ENCODE assay signal across 15 cellular contexts in the genomic region with DNA sequence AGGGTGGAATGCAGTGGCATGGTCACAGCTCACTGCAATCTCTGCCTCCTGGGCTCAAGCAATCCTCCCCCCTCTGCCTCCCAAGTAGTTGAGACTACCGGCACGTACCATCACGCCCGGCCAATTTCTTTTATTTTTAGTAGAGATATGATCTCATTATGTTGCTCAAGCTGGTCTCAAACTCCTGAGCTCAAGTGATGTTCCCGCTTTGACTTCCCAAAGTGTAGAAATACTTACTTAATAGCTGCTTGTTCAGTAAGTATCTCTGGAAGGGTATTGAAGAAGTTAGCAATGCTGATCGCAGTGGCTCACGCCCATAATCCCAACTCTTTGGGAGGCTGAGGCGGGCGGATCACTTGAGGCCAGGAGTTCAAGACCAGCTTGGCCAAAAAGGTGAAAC. TPM values are rescaled to one million over a fixed set of nuclear protein-coding genes. Genes with fewer than 3 reads are reported as not detected.
DNase-seq lines count a peak whose midpoint lies in the region; ATAC-seq and TF ChIP-seq lines count a peak whose summit lies in the region.
"Had no signal": no experiment of that assay in that cellular context is flagged by ENCODE, and none has a peak within 500 bp of the region (broad histone marks: within the 10 kb centered on the region; RNA-seq: fewer than 3 reads in every experiment).

No MANE protein-coding gene starts in this region.

- no peak overlapping the region for H3K14ac ChIP-seq in IMR-90 (replicated peaks; ENCODE audit: low read depth, low read length)

- H3K36me3 Mint-ChIP-seq in stimulated activated effector memory CD8-positive, alpha-beta T cell treated with anti-CD3 and anti-CD28 coated beads, Interleukin-12 subunit alpha, Interleukin-12 subunit beta, amount 100 ng/mL, for 72 hours = no peaks in the 10 kb centered on the region

- peak overlapping the region; percentile 58; the same call in 1 of the 2 replicates for H2AK5ac ChIP-seq in IMR-90 (ENCODE audit: low read depth, low read length)

- H2AK9ac ChIP-seq in IMR-90 (replicated peaks; ENCODE audit: low read depth, low read length, poor library complexity) = no peak overlapping the region

- H2BK5ac ChIP-seq in IMR-90 (ENCODE audit: low read depth, low read length, poor library complexity, severe bottlenecking) = peak overlapping the region; percentile 8

- no peaks in the 10 kb centered on the region; a peak in 1 of 4 replicates for H3K79me1 ChIP-seq in IMR-90 (ENCODE audit: low read depth in 1 of 2, low read length in 2 of 2)

- H2AFZ ChIP-seq in IMR-90 (replicated peaks; ENCODE audit: low read length, poor library complexity) = no peak overlapping the region

- DNase-seq in IMR-90 (no peak), adrenal gland (peak in 4 of 7 donors; percentile 32 to 48 (median 39)), heart right ventricle (no peak), NCI-H1436 (lab: John Stamatoyannopoulos, UW) (no peak), anterior cingulate cortex (lab: John Stamatoyannopoulos, UW) (no peak)
- DNase-seq in stimulated activated effector memory CD8-positive, alpha-beta T cell treated with anti-CD3 and anti-CD28 coated beads, Interleukin-12 subunit alpha, Interleukin-12 subunit beta, amount 100 ng/mL, for 72 hours (ENCODE audit: low spot score in 2 of 2) = no peak
- DNase-seq in effector memory CD4-positive, alpha-beta T cell = no peak
- DNase-seq: activated T-cell treated with anti-CD3 and anti-CD28 coated beads, Interleukin-2, amount 50 U/mL, for 4 hours; H7; SJCRH30; stimulated activated CD4-positive, alpha-beta T cell treated with anti-CD3 and anti-CD28 coated beads, Interleukin-2, amount 100 ng/mL, for 48 hours had no signal

- POLR2A ChIA-PET in IMR-90 (lab: Charles Lee; ENCODE audit: unreplicated experiment) = no interaction called here

- H3K4ac ChIP-seq in IMR-90 (ENCODE audit: low read depth, low read length) = 0 out of 2 replicates have a peak overlapping the region, but pooled peaks have one; percentile 4

- H3K56ac ChIP-seq in IMR-90 (ENCODE audit: extremely low read depth, insufficient read depth, low read length) = no peak overlapping the region

- no peak overlapping the region for H3K4me3 Mint-ChIP-seq in stimulated activated effector memory CD8-positive, alpha-beta T cell treated with anti-CD3 and anti-CD28 coated beads, Interleukin-12 subunit alpha, Interleukin-12 subunit beta, amount 100 ng/mL, for 72 hours
- H3K4me3 Mint-ChIP-seq: activated T-cell treated with anti-CD3 and anti-CD28 coated beads, Interleukin-2, amount 50 U/mL, for 4 hours; stimulated activated naive CD8-positive, alpha-beta T cell treated with anti-CD3 and anti-CD28 coated beads, Interleukin-15, Interleukin-2, amounts not matched to agents 100 ng/mL and 50 ng/mL, for 24 hours had no signal

- peaks cover 11% of the 10 kb centered on the region; the same call in 1 of the 2 replicates for H3K9me1 ChIP-seq in IMR-90 (ENCODE audit: insufficient read depth, low read length)

- H2BK15ac ChIP-seq in IMR-90 (ENCODE audit: low read depth, low read length) = peak overlapping the region; percentile 36; the same call in 2 of the 3 replicates

- no peak overlapping the region for H2BK20ac ChIP-seq in IMR-90 (ENCODE audit: low read depth, low read length)

- BruUV-seq in IMR-90 (replicated peaks; lab: Mats Ljungman, UMichigan) = no TSS peak

- in situ Hi-C loops in IMR-90 (cut with MboI; ENCODE audit: low sequenced_read_pairs) = loop anchor here (25.0 kb wide), 2 partner anchors 676 to 901 kb away; no protein-coding TSS in a partner anchor

- no peak for TF ChIP-seq RAD21 in IMR-90 (IDR thresholded peaks at IDR 0.05; ENCODE audit: low read length)

- no peak overlapping the region for H3K23ac ChIP-seq in IMR-90 (ENCODE audit: low read depth, low read length)

- no peak overlapping the region for H3K4me3 ChIP-seq in IMR-90 (ENCODE audit: insufficient read depth, low read depth, low read length)
- H3K4me3 ChIP-seq in adrenal gland = no peak overlapping the region
- H3K4me3 ChIP-seq in heart right ventricle = no peak overlapping the region
- H3K4me3 ChIP-seq in effector memory CD4-positive, alpha-beta T cell (ENCODE audit: insufficient read depth, low read depth, low read length, poor library complexity, severe bottlenecking) = no peak overlapping the region
- H3K4me3 ChIP-seq: body of pancreas, GM12878, SJCRH30 had no signal

- H3K36me3 ChIP-seq in IMR-90 (ENCODE audit: control insufficient read depth, insufficient read depth, low read length) (no peaks in the 10 kb centered on the region), adrenal gland (replicated peaks in 1 of 2) (no peaks in the 10 kb centered on the region), heart right ventricle (no peaks in the 10 kb centered on the region)
- H3K36me3 ChIP-seq in effector memory CD4-positive, alpha-beta T cell (ENCODE audit: control insufficient read depth, insufficient read depth, low read length) = no peaks in the 10 kb centered on the region
- H3K36me3 ChIP-seq: SJCRH30 had no signal

- 100% methylated on average over 1 of the region's 9 CpGs; no CpG with 5 or more reads in 1 of the 2 experiments for WGBS in IMR-90 (ENCODE audit: extremely low coverage in 2 of 2, insufficient read length in 1 of 2), 2 experiments
- WGBS in adrenal gland, 4 donors = 75 to 93% (median 84%) methylated on average over 9 of the region's 9 CpGs
- 65 to 74% methylated on average over 9 of the region's 9 CpGs for WGBS in heart right ventricle, 2 donors

- no peak overlapping the region for H3K4me2 ChIP-seq in IMR-90 (ENCODE audit: low read depth, low read length)

- no peak for TF ChIP-seq CTCF in IMR-90 (conservative IDR thresholded peaks at IDR 0.05; ENCODE audit: low read depth, low read length)
- no peak for TF ChIP-seq CTCF in adrenal gland (IDR thresholded peaks at IDR 0.05)
- TF ChIP-seq CTCF in heart right ventricle (IDR thresholded peaks at IDR 0.05) = no peak

- CTCF ChIA-PET in IMR-90 (lab: Yijun Ruan, JAX) = no interaction called here

- peak overlapping the region; percentile 39; the same call in 1 of the 2 replicates for H2BK120ac ChIP-seq in IMR-90 (ENCODE audit: low read depth, low read length)

- no peak overlapping the region; a peak in 1 of 4 replicates for H4K8ac ChIP-seq in IMR-90 (ENCODE audit: low read depth in 2 of 2, low read length in 2 of 2)

- TF ChIP-seq POLR2A in IMR-90 (IDR thresholded peaks at IDR 0.05; ENCODE audit: low read depth, low read length) = no peak
- no peak for TF ChIP-seq POLR2A in adrenal gland (IDR thresholded peaks at IDR 0.05)

- no peaks in the 10 kb centered on the region for H3K27me3 ChIP-seq in IMR-90 (ENCODE audit: control insufficient read depth, insufficient read depth, low read length)
- no peaks in the 10 kb centered on the region for H3K27me3 ChIP-seq in adrenal gland
- no peaks in the 10 kb centered on the region for H3K27me3 ChIP-seq in heart right ventricle
- no peaks in the 10 kb centered on the region for H3K27me3 ChIP-seq in effector memory CD4-positive, alpha-beta T cell (replicated peaks; ENCODE audit: control insufficient read depth, insufficient read depth, low read length, poor library complexity, severe bottlenecking)
- H3K27me3 ChIP-seq: body of pancreas, SJCRH30 had no signal

- ATAC-seq in IMR-90 (ENCODE audit: low read depth) (no peak), heart right ventricle (peak in 7 of 8 donors; percentile 16 to 63 (median 28)), HG03135 (IDR thresholded peaks at IDR 0.05; ENCODE audit: unreplicated experiment) (no peak)
- ATAC-seq in stimulated activated effector memory CD8-positive, alpha-beta T cell treated with anti-CD3 and anti-CD28 coated beads, Interleukin-12 subunit alpha, Interleukin-12 subunit beta, amount 100 ng/mL, for 72 hours = no peak
- ATAC-seq: activated T-cell treated with anti-CD3 and anti-CD28 coated beads, Interleukin-2, amount 50 U/mL, for 4 hours; body of pancreas; GM12878 had no signal

- H3K4me1 ChIP-seq in IMR-90 (ENCODE audit: control insufficient read depth, insufficient read depth, low read length) (peaks cover 6% of the 10 kb centered on the region), adrenal gland (replicated peaks in 1 of 2) (peaks cover 14 to 18% of the 10 kb centered on the region in 2 donors), heart right ventricle (peaks cover 0 to 48% (median 11%) of the 10 kb centered on the region in 9 donors)
- H3K4me1 ChIP-seq in effector memory CD4-positive, alpha-beta T cell (ENCODE audit: control insufficient read depth, insufficient read depth, low read length, poor library complexity, severe bottlenecking) = peaks cover 11% of the 10 kb centered on the region
- H3K4me1 ChIP-seq: SJCRH30 had no signal

- H4K91ac ChIP-seq in IMR-90 (ENCODE audit: insufficient read depth, low read depth, low read length) = peak overlapping the region; percentile 41; the same call in 1 of the 2 replicates

- dilution Hi-C loops in IMR-90 (cut with HindIII; ENCODE audit: low sequenced_read_pairs, unreplicated experiment) = no loop called here

- H3K9ac ChIP-seq in IMR-90 (ENCODE audit: low read depth, low read length) = no peak overlapping the region

- peak overlapping the region; percentile 49; the same call in 1 of the 2 replicates for H3K18ac ChIP-seq in IMR-90 (ENCODE audit: low read depth, low read length)

- no peaks in the 10 kb centered on the region for H3K9me3 Mint-ChIP-seq in stimulated activated effector memory CD8-positive, alpha-beta T cell treated with anti-CD3 and anti-CD28 coated beads, Interleukin-12 subunit alpha, Interleukin-12 subunit beta, amount 100 ng/mL, for 72 hours
- H3K9me3 Mint-ChIP-seq: activated T-cell treated with anti-CD3 and anti-CD28 coated beads, Interleukin-2, amount 50 U/mL, for 4 hours; stimulated activated naive CD8-positive, alpha-beta T cell treated with anti-CD3 and anti-CD28 coated beads, Interleukin-15, Interleukin-2, amounts not matched to agents 100 ng/mL and 50 ng/mL, for 24 hours had no signal

- H3K27ac ChIP-seq in IMR-90 (ENCODE audit: insufficient read depth, low read length) (no peak overlapping the region), adrenal gland (peak overlapping the region in 2 of 5 donors; percentile 92 to 98), heart right ventricle (peak overlapping the region in 2 of 10 donors; percentile 65 to 85)
- no peak overlapping the region for H3K27ac ChIP-seq in effector memory CD4-positive, alpha-beta T cell (ENCODE audit: insufficient read depth, low read length, poor library complexity, severe bottlenecking)
- H3K27ac ChIP-seq: SJCRH30 had no signal

- H3K9me3 ChIP-seq in IMR-90 (ENCODE audit: control insufficient read depth, insufficient read depth, low read length) (no peaks in the 10 kb centered on the region), adrenal gland (replicated peaks in 1 of 3) (no peaks in the 10 kb centered on the region), heart right ventricle (no peaks in the 10 kb centered on the region)
- no peaks in the 10 kb centered on the region for H3K9me3 ChIP-seq in effector memory CD4-positive, alpha-beta T cell (ENCODE audit: control insufficient read depth, low read length)
- H3K9me3 ChIP-seq: body of pancreas, SJCRH30 had no signal

- H3K27ac Mint-ChIP-seq in stimulated activated effector memory CD8-positive, alpha-beta T cell treated with anti-CD3 and anti-CD28 coated beads, Interleukin-12 subunit alpha, Interleukin-12 subunit beta, amount 100 ng/mL, for 72 hours = peak overlapping the region; percentile 98
- H3K27ac Mint-ChIP-seq: stimulated activated naive CD8-positive, alpha-beta T cell treated with anti-CD3 and anti-CD28 coated beads, Interleukin-15, Interleukin-2, amounts not matched to agents 100 ng/mL and 50 ng/mL, for 24 hours had no signal

- no peaks in the 10 kb centered on the region for H4K20me1 ChIP-seq in IMR-90 (ENCODE audit: insufficient read depth, low read length)

- peaks cover 25% of the 10 kb centered on the region for H3K4me1 Mint-ChIP-seq in stimulated activated effector memory CD8-positive, alpha-beta T cell treated with anti-CD3 and anti-CD28 coated beads, Interleukin-12 subunit alpha, Interleukin-12 subunit beta, amount 100 ng/mL, for 72 hours

- intact Hi-C loops in IMR-90 (cut with micrococcal nuclease) (no loop called here), adrenal gland (cut with DNase I) (no loop called here), heart right ventricle (cut with DNase I) (loop anchor here in 4 of 10 donors (5.0 to 10.0 kb wide), 3 partner anchors 36 to 66 kb away; a partner anchor contains a TSS)

- H4K5ac ChIP-seq in IMR-90 (ENCODE audit: low read depth, low read length) = no peak overlapping the region

RNA-seq across cellular contexts. Expression of a gene that starts 35.7 kb away (rescaled TPM):
- 173 and 182 TPM in 2 replicates for total RNA-seq in IMR-90 (2012; rRNA removed)
- 112 and 123 TPM in 2 replicates for polyA plus RNA-seq in IMR-90 (2012; rRNA removed)
- 95.9 and 96.9 TPM in 2 replicates for polyA plus RNA-seq in IMR-90 (2012; cell fraction: cytosol; rRNA removed)
- 41.1 and 51.2 TPM in 2 replicates for polyA plus RNA-seq in IMR-90 (2012; cell fraction: nucleus; rRNA removed; ENCODE audit: low replicate concordance)
- total RNA-seq in adrenal gland = 100 to 1,000 TPM; 134 to 426 (median 221) TPM
- polyA plus RNA-seq in adrenal gland = 100 to 1,000 TPM in 1 of 3 donors, 10 to 100 TPM in 2; 43.4 to 134 (median 81.2) TPM
- 100 to 1,000 TPM in 3 of 10 donors, 10 to 100 TPM in 7; 35.4 to 205 (median 49.4) TPM for total RNA-seq in heart right ventricle
- polyA plus RNA-seq in heart right ventricle = 100 to 1,000 TPM in 1 of 2 donors, 10 to 100 TPM in 1; 35.0 to 184 TPM

Comparison
In these comparisons a context has a peak if more than half of its experiments do, and no peak if none do; other contexts are left out.
1. ATAC-seq: peak in heart right ventricle (7 of 8); none in IMR-90 (single experiment), stimulated activated effector memory CD8-positive, alpha-beta T cell treated with anti-CD3 and anti-CD28 coated beads, Interleukin-12 subunit alpha, Interleukin-12 subunit beta, amount 100 ng/mL, for 72 hours (single experiment) and HG03135 (single experiment).
2. DNase-seq: peak in adrenal gland (4 of 7); none in IMR-90 (single experiment), heart right ventricle (0 of 2), stimulated activated effector memory CD8-positive, alpha-beta T cell treated with anti-CD3 and anti-CD28 coated beads, Interleukin-12 subunit alpha, Interleukin-12 subunit beta, amount 100 ng/mL, for 72 hours (0 of 2), NCI-H1436 (single experiment), effector memory CD4-positive, alpha-beta T cell (0 of 3) and anterior cingulate cortex (0 of 58).